22 cellular contexts compared by ENCODE assay signal in the genomic region with DNA sequence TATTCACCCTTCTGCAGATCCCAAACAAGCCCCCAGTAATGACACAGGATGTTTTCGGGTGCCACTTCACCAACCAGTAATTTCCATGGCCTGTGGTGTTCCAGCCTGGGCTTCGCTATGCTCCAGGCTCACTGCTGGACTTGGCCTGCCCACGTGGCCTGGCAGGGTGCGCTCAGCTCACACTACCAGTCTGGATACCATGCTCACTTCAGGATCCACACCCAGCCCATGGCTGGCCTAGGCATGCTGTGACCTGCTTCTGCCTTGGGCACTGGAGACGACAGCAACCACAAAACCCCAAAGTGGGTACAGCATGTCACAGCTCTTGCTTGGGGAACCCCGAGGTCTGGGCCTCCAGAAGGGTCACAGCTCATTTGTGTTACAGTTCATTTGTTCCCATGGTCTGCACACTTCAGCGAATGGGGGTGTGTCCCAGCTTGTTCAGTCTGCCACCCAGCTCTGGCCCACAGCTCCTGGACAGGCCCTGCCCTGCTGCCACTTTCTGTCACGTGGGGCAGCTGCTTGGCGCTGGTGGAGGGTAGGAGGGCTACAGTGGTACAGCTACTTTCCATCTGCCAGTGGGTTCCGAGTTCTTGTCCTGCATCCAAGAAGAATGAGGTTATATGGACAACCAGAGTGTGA.
"Had no signal": no experiment of that assay in that cellular context is flagged by ENCODE, and none has a peak within 500 bp of the region (broad histone marks: within the 10 kb centered on the region; RNA-seq: fewer than 3 reads in every experiment).

No MANE protein-coding gene starts in this region.

- H3K4me1 Mint-ChIP-seq: central memory CD8-positive, alpha-beta T cell; mesothelial cell of epicardium; nephron had no signal

- H3K9me3 Mint-ChIP-seq: central memory CD8-positive, alpha-beta T cell had no signal

- H3K27ac ChIP-seq: dorsolateral prefrontal cortex, epithelial cell of prostate, esophagus squamous epithelium, hepatocyte, parathyroid adenoma, sigmoid colon, skin epidermis, stomach, thoracic aorta, transverse colon had no signal

- H3K9me3 ChIP-seq: esophagus squamous epithelium had no signal

- H3K27me3 ChIP-seq: esophagus squamous epithelium, hepatocyte, sigmoid colon, stomach, transverse colon had no signal

- H3K27me3 Mint-ChIP-seq: central memory CD8-positive, alpha-beta T cell had no signal

- H3K27ac Mint-ChIP-seq: mesothelial cell of epicardium, nephron had no signal

- H3K4me3 Mint-ChIP-seq: central memory CD8-positive, alpha-beta T cell; mesothelial cell of epicardium; nephron had no signal

- H3K9ac ChIP-seq: parathyroid adenoma had no signal

- H2AFZ ChIP-seq: hepatocyte, parathyroid adenoma had no signal

- ATAC-seq: left lobe of liver had no signal

- DNase-seq: cortex of kidney; dorsolateral prefrontal cortex; effector memory CD4-positive, alpha-beta T cell; esophagus squamous epithelium; foreskin fibroblast; head of caudate nucleus; sigmoid colon; stimulated activated CD4-positive, alpha-beta T cell treated with anti-CD3 and anti-CD28 coated beads, Interleukin-2, amount 100 ng/mL, for 24 hours; stimulated activated CD4-positive, alpha-beta T cell treated with anti-CD3 and anti-CD28 coated beads, Interleukin-4, amount 100 ng/mL, for 4 hours; stimulated activated naive CD4-positive, alpha-beta T cell; stomach; substantia nigra; transverse colon had no signal

- H3K4me2 ChIP-seq: hepatocyte had no signal

- H3K36me3 ChIP-seq: esophagus squamous epithelium, sigmoid colon, stomach, thoracic aorta, transverse colon had no signal

- H3K79me2 ChIP-seq: hepatocyte, parathyroid adenoma had no signal

- H3K4me3 ChIP-seq: dorsolateral prefrontal cortex, esophagus squamous epithelium, hepatocyte, sigmoid colon, skin epidermis, stomach, thoracic aorta, transverse colon had no signal

- H3K4me1 ChIP-seq: esophagus squamous epithelium, parathyroid adenoma, sigmoid colon, stomach, transverse colon had no signal
